In the genomic region with DNA sequence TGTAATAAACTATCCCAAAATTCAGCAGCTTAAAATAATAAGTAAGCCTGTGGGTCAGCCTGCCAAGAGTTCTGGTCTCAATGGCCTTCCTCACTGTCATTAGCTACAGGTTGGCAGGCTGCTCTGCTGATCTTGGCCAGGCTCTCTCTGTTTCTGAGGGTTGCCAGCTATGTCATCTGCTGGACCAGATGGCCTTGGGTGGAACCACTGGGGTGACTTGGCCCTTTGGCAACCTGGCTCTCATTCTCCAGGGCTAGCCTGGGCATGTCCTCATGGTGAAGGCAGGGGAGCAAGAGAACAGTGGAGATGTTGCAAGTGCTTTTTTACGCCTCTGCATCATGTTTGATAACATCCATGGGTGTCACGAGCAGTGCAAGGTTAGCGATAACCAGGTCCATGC, we compare ENCODE assay signal across 18 cellular contexts. TPM values are rescaled to one million over a fixed set of nuclear protein-coding genes. Genes with fewer than 3 reads are reported as not detected.
A peak's percentile ranks its signal among the peaks of the same experiment; 100 is the strongest.
DNase-seq lines count a peak whose midpoint lies in the region; ATAC-seq lines count a peak whose summit lies in the region.
"Had no signal": no experiment of that assay in that cellular context is flagged by ENCODE, and none has a peak within 500 bp of the region (broad histone marks: within the 10 kb centered on the region; RNA-seq: fewer than 3 reads in every experiment).

No MANE protein-coding gene starts in this region.

- no peak overlapping the region for H4K12ac ChIP-seq in trophoblast cell (ENCODE audit: low read depth, low read length)

- H2BK12ac ChIP-seq in trophoblast cell (ENCODE audit: low read length) = no peak overlapping the region

- peak overlapping the region; percentile 11 for H4K91ac ChIP-seq in trophoblast cell (ENCODE audit: low read depth, low read length)

- H3K9ac ChIP-seq in trophoblast cell (ENCODE audit: low read length) = no peak overlapping the region
- H3K9ac ChIP-seq: parathyroid adenoma had no signal

- H3K9me3 ChIP-seq in MG63 = 0 out of 2 replicates have a peak, but pooled peaks cover 2% of the 10 kb centered on the region
- H3K9me3 ChIP-seq in trophoblast cell (ENCODE audit: insufficient read depth, low read depth, low read length) = no peaks in the 10 kb centered on the region
- H3K9me3 ChIP-seq: BE2C, suprapubic skin had no signal

- H3K4me1 ChIP-seq in trophoblast cell (ENCODE audit: control insufficient read depth in 1 of 2, insufficient read depth in 2 of 2, low read length in 2 of 2) = no peaks in the 10 kb centered on the region
- H3K4me1 ChIP-seq: BE2C, parathyroid adenoma had no signal

- no peak overlapping the region for H4K8ac ChIP-seq in trophoblast cell (ENCODE audit: low read depth, low read length)

- peaks cover 20% of the 10 kb centered on the region for H3K27me3 ChIP-seq in MG63
- H3K27me3 ChIP-seq in trophoblast cell (ENCODE audit: insufficient read depth, low read length) = no peaks in the 10 kb centered on the region
- H3K27me3 ChIP-seq: suprapubic skin had no signal

- no peaks in the 10 kb centered on the region for H3K79me2 ChIP-seq in trophoblast cell (ENCODE audit: control insufficient read depth, insufficient read depth, low read length, poor library complexity)
- H3K79me2 ChIP-seq: parathyroid adenoma had no signal

- H3K36me3 ChIP-seq in MG63 (no peaks in the 10 kb centered on the region), trophoblast cell (ENCODE audit: control insufficient read depth in 1 of 2, insufficient read depth in 2 of 2, low read length in 2 of 2) (no peaks in the 10 kb centered on the region)
- H3K36me3 ChIP-seq: BE2C, suprapubic skin had no signal

- no CpG with 5 or more reads among the region's 3 CpGs for WGBS in trophoblast cell (ENCODE audit: extremely low coverage, insufficient coverage, insufficient read length)

- H3K18ac ChIP-seq in trophoblast cell (ENCODE audit: low read length) = no peak overlapping the region

- H2BK120ac ChIP-seq in trophoblast cell (ENCODE audit: insufficient read depth, low read length, poor library complexity) = no peak overlapping the region

- DNase-seq in GM04504 (ENCODE audit: low read depth) (peak; percentile 7), MG63 (peak; percentile 79), trophoblast cell (no peak), NCI-H1417 (lab: John Stamatoyannopoulos, UW) (no peak), NCI-H1417 treated with DMSO at 0.1 percent for 48 hours (lab: John Stamatoyannopoulos, UW) (no peak)
- DNase-seq in stimulated activated naive CD8-positive, alpha-beta T cell treated with anti-CD3 and anti-CD28 coated beads, Interleukin-15, Interleukin-2, amounts not matched to agents 100 U/mL and 50 U/mL, for 24 hours = no peak
- DNase-seq: activated CD4-positive, CD25-positive, alpha-beta regulatory T cell; activated effector memory CD4-positive, alpha-beta T cell treated with Interleukin-2 at 50 U/mL for 16 hours; BE2C; GF-D8; left ventricle myocardium superior; NCI-H1105 treated with DMSO at 0.1 percent for 48 hours; stimulated activated CD4-positive, alpha-beta T cell treated with anti-CD3 and anti-CD28 coated beads, Interleukin-4, amount 100 ng/mL, for 24 hours; T-helper 2 cell had no signal

- H3K4ac ChIP-seq in trophoblast cell (ENCODE audit: low read depth, low read length) = no peak overlapping the region

- no peaks in the 10 kb centered on the region for H3K79me1 ChIP-seq in trophoblast cell (ENCODE audit: low read length)

- no peak overlapping the region for H3K14ac ChIP-seq in trophoblast cell (ENCODE audit: low read length)

- no peak overlapping the region for H3K4me3 ChIP-seq in MG63
- no peak overlapping the region for H3K4me3 ChIP-seq in trophoblast cell (ENCODE audit: low read depth, low read length)
- H3K4me3 ChIP-seq: suprapubic skin had no signal

- no peak overlapping the region for H2AK5ac ChIP-seq in trophoblast cell (ENCODE audit: low read length)

- peak; percentile 73 for ATAC-seq in esophagus mucosa
- no peak for ATAC-seq in stimulated activated naive CD8-positive, alpha-beta T cell treated with anti-CD3 and anti-CD28 coated beads, Interleukin-15, Interleukin-2, amounts not matched to agents 100 U/mL and 50 U/mL, for 24 hours
- ATAC-seq: left ventricle myocardium superior had no signal

- no peak overlapping the region for H3K4me2 ChIP-seq in trophoblast cell (ENCODE audit: low read length)

- no peak overlapping the region for H3K23ac ChIP-seq in trophoblast cell (ENCODE audit: low read length)

- no peak overlapping the region for H2AFZ ChIP-seq in trophoblast cell (ENCODE audit: insufficient read depth, low read length, poor library complexity)
- H2AFZ ChIP-seq: parathyroid adenoma had no signal

- H3K27ac ChIP-seq in trophoblast cell (ENCODE audit: low read depth, low read length) = no peak overlapping the region
- H3K27ac ChIP-seq: parathyroid adenoma, suprapubic skin had no signal

- no peak overlapping the region for H2BK5ac ChIP-seq in trophoblast cell (ENCODE audit: low read depth, low read length, poor library complexity)

RNA-seq across cellular contexts. Expression of gene ITGAM, which starts 13.9 kb away (rescaled TPM):
- total RNA-seq in MG63 (2014; rRNA removed; shearing (Covaris generic); ENCODE audit: low replicate concordance) = not detected in 2 replicates
- total RNA-seq in esophagus mucosa = 0.96 TPM
- polyA plus RNA-seq in trophoblast cell (2013) = 0.03 and 0.08 TPM in 2 replicates

RNA-seq across cellular contexts. Expression of gene PYDC1, which starts 56.7 kb away (rescaled TPM):
- total RNA-seq in MG63 (2014; rRNA removed; shearing (Covaris generic); ENCODE audit: low replicate concordance) = not detected in 2 replicates
- not detected for total RNA-seq in esophagus mucosa
- not detected in 2 replicates for polyA plus RNA-seq in trophoblast cell (2013)
- total RNA-seq: H4, left ventricle myocardium superior had no signal

RNA-seq across cellular contexts. Expression of gene TRIM72, which starts 59.8 kb away (rescaled TPM):
- total RNA-seq in MG63 (2014; rRNA removed; shearing (Covaris generic); ENCODE audit: low replicate concordance) = not detected in 2 replicates
- total RNA-seq in esophagus mucosa = 0.04 TPM
- polyA plus RNA-seq in trophoblast cell (2013) = 0.01 TPM in 2 replicates
- total RNA-seq: H4 had no signal

Comparison
In these comparisons a context has a peak if more than half of its experiments do, and no peak if none do; other contexts are left out.
1. DNase-seq: peak in GM04504 (single experiment) and MG63 (single experiment); none in trophoblast cell (0 of 2), NCI-H1417 (0 of 3), NCI-H1417 treated with DMSO at 0.1 percent for 48 hours (single experiment) and stimulated activated naive CD8-positive, alpha-beta T cell treated with anti-CD3 and anti-CD28 coated beads, Interleukin-15, Interleukin-2, amounts not matched to agents 100 U/mL and 50 U/mL, for 24 hours (single experiment).